16 cellular contexts compared by ENCODE assay signal in the genomic region with DNA sequence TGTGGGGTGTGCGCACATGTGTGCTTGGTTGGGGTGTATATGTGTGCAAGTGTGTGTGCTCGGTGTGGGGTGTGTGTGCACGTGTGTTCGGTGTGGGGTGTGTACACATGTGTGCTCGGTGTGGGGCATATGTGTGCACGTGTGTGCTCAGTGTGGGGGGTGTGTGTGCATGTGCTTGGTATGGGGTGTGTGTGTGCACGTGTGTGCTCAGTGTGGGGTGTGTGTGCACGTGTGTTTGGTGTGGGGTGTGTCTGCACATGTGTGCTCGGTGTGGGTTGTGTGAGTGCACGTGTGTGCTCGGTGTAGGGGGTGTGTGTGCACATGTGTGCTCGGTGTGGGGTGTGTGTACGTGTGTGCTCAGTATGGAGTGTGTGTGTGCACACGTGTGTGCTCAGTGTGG.
DNase-seq lines count a peak whose midpoint lies in the region; ATAC-seq and TF ChIP-seq lines count a peak whose summit lies in the region.
"Had no signal": no experiment of that assay in that cellular context is flagged by ENCODE, and none has a peak within 500 bp of the region (broad histone marks: within the 10 kb centered on the region; RNA-seq: fewer than 3 reads in every experiment).

No MANE protein-coding gene starts in this region.

- no peaks in the 10 kb centered on the region for H3K27me3 ChIP-seq in trophoblast cell (ENCODE audit: insufficient read depth, low read length)

- H3K4me1 ChIP-seq in trophoblast cell (ENCODE audit: control insufficient read depth in 1 of 2, insufficient read depth in 2 of 2, low read length in 2 of 2) = no peaks in the 10 kb centered on the region

- no peaks in the 10 kb centered on the region for H3K27me3 Mint-ChIP-seq in activated CD4-positive, alpha-beta memory T cell treated with anti-CD3 and anti-CD28 coated beads, Interleukin-2, amount 10 ng/mL, durations not matched to agents 7 days and 5 days
- H3K27me3 Mint-ChIP-seq in activated CD4-positive, alpha-beta memory T cell treated with anti-CD3 and anti-CD28 coated beads for 36 hours = no peaks in the 10 kb centered on the region
- H3K27me3 Mint-ChIP-seq in endothelial cell (ENCODE audit: unreplicated experiment) = peaks cover 9% of the 10 kb centered on the region
- no peaks in the 10 kb centered on the region for H3K27me3 Mint-ChIP-seq in natural killer cell treated with Interleukin-12 subunit alpha and Interleukin-12 subunit beta and Interleukin-15 and Interleukin-18, amount 100 ng/mL, for 72 hours

- H3K23ac ChIP-seq in trophoblast cell (ENCODE audit: low read length) = peak overlapping the region; percentile 17

- peaks cover 8% of the 10 kb centered on the region for H3K9me3 ChIP-seq in trophoblast cell (ENCODE audit: insufficient read depth, low read depth, low read length)

- DNase-seq in activated CD4-positive, alpha-beta memory T cell treated with anti-CD3 and anti-CD28 coated beads, Interleukin-2, amount 10 ng/mL, durations not matched to agents 7 days and 5 days = no peak
- DNase-seq in activated CD4-positive, alpha-beta memory T cell treated with anti-CD3 and anti-CD28 coated beads for 36 hours = no peak
- DNase-seq in endothelial cell (ENCODE audit: low spot score) (no peak), trophoblast cell (no peak)
- no peak for DNase-seq in natural killer cell treated with Interleukin-12 subunit alpha and Interleukin-12 subunit beta and Interleukin-15 and Interleukin-18, amount 100 ng/mL, for 72 hours (ENCODE audit: low spot score)
- DNase-seq in NK-92 treated with Interleukin-12 subunit alpha and Interleukin-12 subunit beta, amount 100 ng/mL, for 24 hours (lab: John Stamatoyannopoulos, UW) = no peak
- DNase-seq: CD8-positive, alpha-beta T cell; COR-L47; DMS153; DMS79 treated with DMSO at 0.1 percent for 48 hours; EL; HCEC 1CT had no signal

- no peaks in the 10 kb centered on the region for H3K79me1 ChIP-seq in trophoblast cell (ENCODE audit: low read length)

- H4K8ac ChIP-seq in trophoblast cell (ENCODE audit: low read depth, low read length) = no peak overlapping the region

- H3K14ac ChIP-seq in trophoblast cell (ENCODE audit: low read length) = no peak overlapping the region

- no peak overlapping the region for H2BK5ac ChIP-seq in trophoblast cell (ENCODE audit: low read depth, low read length, poor library complexity)

- H3K36me3 Mint-ChIP-seq in activated CD4-positive, alpha-beta memory T cell treated with anti-CD3 and anti-CD28 coated beads, Interleukin-2, amount 10 ng/mL, durations not matched to agents 7 days and 5 days (ENCODE audit: low read depth) = no peaks in the 10 kb centered on the region
- no peaks in the 10 kb centered on the region for H3K36me3 Mint-ChIP-seq in activated CD4-positive, alpha-beta memory T cell treated with anti-CD3 and anti-CD28 coated beads for 36 hours
- no peaks in the 10 kb centered on the region for H3K36me3 Mint-ChIP-seq in endothelial cell (ENCODE audit: low read depth, unreplicated experiment)
- H3K36me3 Mint-ChIP-seq in natural killer cell treated with Interleukin-12 subunit alpha and Interleukin-12 subunit beta and Interleukin-15 and Interleukin-18, amount 100 ng/mL, for 72 hours = no peaks in the 10 kb centered on the region
- H3K36me3 Mint-ChIP-seq: CD14-positive monocyte; CD8-positive, alpha-beta T cell had no signal

- TF ChIP-seq CTCF in endothelial cell (IDR thresholded peaks at IDR 0.05; ENCODE audit: unreplicated experiment) = no peak

- peaks cover 3% of the 10 kb centered on the region for H3K9me3 Mint-ChIP-seq in activated CD4-positive, alpha-beta memory T cell treated with anti-CD3 and anti-CD28 coated beads, Interleukin-2, amount 10 ng/mL, durations not matched to agents 7 days and 5 days
- H3K9me3 Mint-ChIP-seq in activated CD4-positive, alpha-beta memory T cell treated with anti-CD3 and anti-CD28 coated beads for 36 hours = peaks cover 3% of the 10 kb centered on the region
- H3K9me3 Mint-ChIP-seq in endothelial cell (ENCODE audit: unreplicated experiment) = no peaks in the 10 kb centered on the region
- no peaks in the 10 kb centered on the region for H3K9me3 Mint-ChIP-seq in natural killer cell treated with Interleukin-12 subunit alpha and Interleukin-12 subunit beta and Interleukin-15 and Interleukin-18, amount 100 ng/mL, for 72 hours
- H3K9me3 Mint-ChIP-seq: CD8-positive, alpha-beta T cell had no signal

- H3K4me3 ChIP-seq in trophoblast cell (ENCODE audit: low read depth, low read length) = no peak overlapping the region
- H3K4me3 ChIP-seq: K562 had no signal

- intact Hi-C loops in activated CD4-positive, alpha-beta memory T cell treated with anti-CD3 and anti-CD28 coated beads for 36 hours (cut with micrococcal nuclease) = no loop called here

- H2BK12ac ChIP-seq in trophoblast cell (ENCODE audit: low read length) = no peak overlapping the region

- POLR2A ChIA-PET in activated CD4-positive, alpha-beta memory T cell treated with anti-CD3 and anti-CD28 coated beads, Interleukin-2, amount 10 ng/mL, durations not matched to agents 7 days and 5 days (lab: Charles Lee) = no interaction called here
- POLR2A ChIA-PET in activated CD4-positive, alpha-beta memory T cell treated with anti-CD3 and anti-CD28 coated beads for 36 hours (lab: Charles Lee) = no interaction called here

- no peak overlapping the region for H2BK120ac ChIP-seq in trophoblast cell (ENCODE audit: insufficient read depth, low read length, poor library complexity)

- no peak overlapping the region for H3K27ac ChIP-seq in trophoblast cell (ENCODE audit: low read depth, low read length)
- H3K27ac ChIP-seq: 22Rv1 had no signal

- CTCF ChIA-PET in activated CD4-positive, alpha-beta memory T cell treated with anti-CD3 and anti-CD28 coated beads, Interleukin-2, amount 10 ng/mL, durations not matched to agents 7 days and 5 days (lab: Charles Lee) = no interaction called here
- CTCF ChIA-PET in activated CD4-positive, alpha-beta memory T cell treated with anti-CD3 and anti-CD28 coated beads for 36 hours (lab: Charles Lee) = no interaction called here

- H3K27ac Mint-ChIP-seq in activated CD4-positive, alpha-beta memory T cell treated with anti-CD3 and anti-CD28 coated beads, Interleukin-2, amount 10 ng/mL, durations not matched to agents 7 days and 5 days = peak overlapping the region; percentile 38
- H3K27ac Mint-ChIP-seq in activated CD4-positive, alpha-beta memory T cell treated with anti-CD3 and anti-CD28 coated beads for 36 hours = no peak overlapping the region
- H3K27ac Mint-ChIP-seq in endothelial cell (ENCODE audit: unreplicated experiment) = peak overlapping the region; percentile 10
- no peak overlapping the region for H3K27ac Mint-ChIP-seq in natural killer cell treated with Interleukin-12 subunit alpha and Interleukin-12 subunit beta and Interleukin-15 and Interleukin-18, amount 100 ng/mL, for 72 hours
- H3K27ac Mint-ChIP-seq: CD14-positive monocyte; CD8-positive, alpha-beta T cell had no signal

- no peak overlapping the region for H2AK5ac ChIP-seq in trophoblast cell (ENCODE audit: low read length)

- no peak overlapping the region for H3K4me2 ChIP-seq in trophoblast cell (ENCODE audit: low read length)

- no peak for ATAC-seq in natural killer cell treated with Interleukin-12 subunit alpha and Interleukin-12 subunit beta and Interleukin-15 and Interleukin-18, amount 100 ng/mL, for 72 hours
- no peak for ATAC-seq in HG03039 (IDR thresholded peaks at IDR 0.05; ENCODE audit: unreplicated experiment)
- ATAC-seq: CD8-positive, alpha-beta T cell; K562 had no signal

- no peaks in the 10 kb centered on the region for H3K36me3 ChIP-seq in trophoblast cell (ENCODE audit: control insufficient read depth in 1 of 2, insufficient read depth in 2 of 2, low read length in 2 of 2)

- H4K91ac ChIP-seq in trophoblast cell (ENCODE audit: low read depth, low read length) = no peak overlapping the region

- H3K9ac ChIP-seq in trophoblast cell (ENCODE audit: low read length) = no peak overlapping the region

- H3K18ac ChIP-seq in trophoblast cell (ENCODE audit: low read length) = no peak overlapping the region

- no CpG with 5 or more reads among the region's 14 CpGs for WGBS in trophoblast cell (ENCODE audit: extremely low coverage, insufficient coverage, insufficient read length)

- no peak overlapping the region for H2AFZ ChIP-seq in trophoblast cell (ENCODE audit: insufficient read depth, low read length, poor library complexity)

- H3K4ac ChIP-seq in trophoblast cell (ENCODE audit: low read depth, low read length) = no peak overlapping the region

- H3K4me3 Mint-ChIP-seq in activated CD4-positive, alpha-beta memory T cell treated with anti-CD3 and anti-CD28 coated beads, Interleukin-2, amount 10 ng/mL, durations not matched to agents 7 days and 5 days = no peak overlapping the region
- H3K4me3 Mint-ChIP-seq in activated CD4-positive, alpha-beta memory T cell treated with anti-CD3 and anti-CD28 coated beads for 36 hours = no peak overlapping the region
- H3K4me3 Mint-ChIP-seq in endothelial cell (ENCODE audit: unreplicated experiment) = no peak overlapping the region
- H3K4me3 Mint-ChIP-seq in natural killer cell treated with Interleukin-12 subunit alpha and Interleukin-12 subunit beta and Interleukin-15 and Interleukin-18, amount 100 ng/mL, for 72 hours = no peak overlapping the region
- H3K4me3 Mint-ChIP-seq: CD14-positive monocyte; CD8-positive, alpha-beta T cell had no signal

- H3K4me1 Mint-ChIP-seq in activated CD4-positive, alpha-beta memory T cell treated with anti-CD3 and anti-CD28 coated beads, Interleukin-2, amount 10 ng/mL, durations not matched to agents 7 days and 5 days = no peaks in the 10 kb centered on the region
- H3K4me1 Mint-ChIP-seq in activated CD4-positive, alpha-beta memory T cell treated with anti-CD3 and anti-CD28 coated beads for 36 hours (ENCODE audit: low read depth) = no peaks in the 10 kb centered on the region
- peaks cover 6% of the 10 kb centered on the region for H3K4me1 Mint-ChIP-seq in endothelial cell (ENCODE audit: unreplicated experiment)
- peaks cover 0 to 3% of the 10 kb centered on the region in 2 donors for H3K4me1 Mint-ChIP-seq in natural killer cell treated with Interleukin-12 subunit alpha and Interleukin-12 subunit beta and Interleukin-15 and Interleukin-18, amount 100 ng/mL, for 72 hours (ENCODE audit: low read depth in 2 of 2)
- H3K4me1 Mint-ChIP-seq: CD14-positive monocyte had no signal

- H4K12ac ChIP-seq in trophoblast cell (ENCODE audit: low read depth, low read length) = no peak overlapping the region

- H3K79me2 ChIP-seq in trophoblast cell (ENCODE audit: control insufficient read depth, insufficient read depth, low read length, poor library complexity) = no peaks in the 10 kb centered on the region

Comparison
In these comparisons a context has a peak if more than half of its experiments do, and no peak if none do; other contexts are left out.
1. H3K27ac Mint-ChIP-seq: peak in activated CD4-positive, alpha-beta memory T cell treated with anti-CD3 and anti-CD28 coated beads, Interleukin-2, amount 10 ng/mL, durations not matched to agents 7 days and 5 days (single experiment) and endothelial cell (single experiment); none in activated CD4-positive, alpha-beta memory T cell treated with anti-CD3 and anti-CD28 coated beads for 36 hours (single experiment) and natural killer cell treated with Interleukin-12 subunit alpha and Interleukin-12 subunit beta and Interleukin-15 and Interleukin-18, amount 100 ng/mL, for 72 hours (0 of 2).